Comparison of ENCODE assay signal across 11 cellular contexts in genomic region chr16:4623593-4623992, GRCh38.
DNase-seq lines count a peak whose midpoint lies in the region; ATAC-seq lines count a peak whose summit lies in the region.
"Had no signal": no experiment of that assay in that cellular context is flagged by ENCODE, and none has a peak within 500 bp of the region (broad histone marks: within the 10 kb centered on the region; RNA-seq: fewer than 3 reads in every experiment).

No MANE protein-coding gene starts in this region.

- H3K9me3 ChIP-seq in duodenal mucosa (ENCODE audit: control insufficient read depth in 1 of 2, low read length in 2 of 2), result no peaks in the 10 kb centered on the region
- H3K9me3 ChIP-seq: ovary, thyroid gland had no signal

- no peak for ATAC-seq in stimulated activated effector memory CD8-positive, alpha-beta T cell treated with anti-CD3 and anti-CD28 coated beads, Interleukin-12 subunit alpha, Interleukin-12 subunit beta, amount 100 ng/mL, for 72 hours
- ATAC-seq in GM21447 (IDR thresholded peaks at IDR 0.05; ENCODE audit: unreplicated experiment), result no peak

- no peaks in the 10 kb centered on the region for H3K9me3 Mint-ChIP-seq in stimulated activated effector memory CD8-positive, alpha-beta T cell treated with anti-CD3 and anti-CD28 coated beads, Interleukin-12 subunit alpha, Interleukin-12 subunit beta, amount 100 ng/mL, for 72 hours

- no peak overlapping the region for H3K27ac ChIP-seq in duodenal mucosa (ENCODE audit: low read depth, low read length)

- H3K36me3 Mint-ChIP-seq in stimulated activated effector memory CD8-positive, alpha-beta T cell treated with anti-CD3 and anti-CD28 coated beads, Interleukin-12 subunit alpha, Interleukin-12 subunit beta, amount 100 ng/mL, for 72 hours, result peaks cover 27% of the 10 kb centered on the region

- peak overlapping the region; percentile 72 to 87 for H3K4me3 ChIP-seq in duodenal mucosa (ENCODE audit: low read depth in 1 of 2, low read length in 2 of 2)

- H3K4me3 Mint-ChIP-seq in stimulated activated effector memory CD8-positive, alpha-beta T cell treated with anti-CD3 and anti-CD28 coated beads, Interleukin-12 subunit alpha, Interleukin-12 subunit beta, amount 100 ng/mL, for 72 hours, result peak overlapping the region; percentile 98

- peak overlapping the region; percentile 37 for H3K27ac Mint-ChIP-seq in stimulated activated effector memory CD8-positive, alpha-beta T cell treated with anti-CD3 and anti-CD28 coated beads, Interleukin-12 subunit alpha, Interleukin-12 subunit beta, amount 100 ng/mL, for 72 hours

- DNase-seq in SKM-1 treated with dmso at 0.1 percent for 144 hours (lab: John Stamatoyannopoulos, UW; ENCODE audit: unreplicated experiment), result peak; percentile 59
- no peak for DNase-seq in SKM-1 (lab: John Stamatoyannopoulos, UW; ENCODE audit: unreplicated experiment)
- peak; percentile 9 for DNase-seq in NOMO-1 treated with dmso at 0.1 percent for 144 hours (lab: John Stamatoyannopoulos, UW; ENCODE audit: unreplicated experiment)
- DNase-seq in stimulated activated effector memory CD8-positive, alpha-beta T cell treated with anti-CD3 and anti-CD28 coated beads, Interleukin-12 subunit alpha, Interleukin-12 subunit beta, amount 100 ng/mL, for 72 hours (ENCODE audit: low spot score in 2 of 2), result no peak
- DNase-seq in SW480 (ENCODE audit: low spot score), result no peak
- DNase-seq in hepatic stellate cell (ENCODE audit: low spot score), result no peak
- DNase-seq: cerebellar nuclear complex, thyroid gland had no signal

- H3K27me3 ChIP-seq in duodenal mucosa (ENCODE audit: control insufficient read depth in 1 of 2, insufficient read depth in 2 of 2, low read length in 2 of 2), result no peaks in the 10 kb centered on the region
- H3K27me3 ChIP-seq: ovary, thyroid gland had no signal

- no peaks in the 10 kb centered on the region for H3K36me3 ChIP-seq in duodenal mucosa (ENCODE audit: control insufficient read depth in 1 of 2, insufficient read depth in 2 of 2, low read length in 2 of 2)
- H3K36me3 ChIP-seq: ovary, thyroid gland had no signal

- peaks cover 31% of the 10 kb centered on the region in 2 donors for H3K4me1 ChIP-seq in duodenal mucosa (ENCODE audit: control insufficient read depth in 1 of 2, insufficient read depth in 2 of 2, low read length in 2 of 2)

- peaks cover 26% of the 10 kb centered on the region for H3K4me1 Mint-ChIP-seq in stimulated activated effector memory CD8-positive, alpha-beta T cell treated with anti-CD3 and anti-CD28 coated beads, Interleukin-12 subunit alpha, Interleukin-12 subunit beta, amount 100 ng/mL, for 72 hours

- peak overlapping the region in 1 of 2 donors; percentile 86 for H3K9ac ChIP-seq in duodenal mucosa (ENCODE audit: low read depth in 1 of 2, low read length in 2 of 2)

Comparison
In these comparisons a context has a peak if more than half of its experiments do, and no peak if none do; other contexts are left out.
1. DNase-seq: peak in SKM-1 treated with dmso at 0.1 percent for 144 hours (single experiment) and NOMO-1 treated with dmso at 0.1 percent for 144 hours (single experiment); none in SKM-1 (single experiment), stimulated activated effector memory CD8-positive, alpha-beta T cell treated with anti-CD3 and anti-CD28 coated beads, Interleukin-12 subunit alpha, Interleukin-12 subunit beta, amount 100 ng/mL, for 72 hours (0 of 2), SW480 (single experiment) and hepatic stellate cell (single experiment).